28 cellular contexts compared by ENCODE assay signal in the genomic region with DNA sequence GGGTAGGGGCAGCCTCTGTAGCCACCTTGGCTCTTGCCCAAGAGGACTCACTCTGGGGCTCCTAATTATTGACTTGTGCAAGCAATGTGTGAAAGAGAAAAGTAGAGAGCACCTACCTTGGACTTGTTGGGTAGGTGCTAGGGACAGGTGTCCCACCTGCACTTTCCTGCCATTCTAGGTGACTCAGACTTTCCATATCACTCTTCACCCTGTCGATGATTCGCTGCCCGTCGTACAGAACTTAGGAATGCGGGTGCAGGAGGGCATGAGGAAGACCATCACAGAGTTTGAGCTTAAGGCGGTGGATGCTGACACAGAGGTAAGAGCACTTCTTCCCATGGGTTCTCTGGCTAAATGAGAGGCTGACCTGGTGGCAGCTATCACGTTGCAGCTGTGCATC.
"Had no signal": no experiment of that assay in that cellular context is flagged by ENCODE, and none has a peak within 500 bp of the region (broad histone marks: within the 10 kb centered on the region; RNA-seq: fewer than 3 reads in every experiment).

No MANE protein-coding gene starts in this region.

- H3K36me3 Mint-ChIP-seq: activated naive CD8-positive, alpha-beta T cell; T-cell had no signal

- DNase-seq: activated CD4-positive, alpha-beta memory T cell treated with anti-CD3 and anti-CD28 coated beads, Interleukin-2, amount 10 ng/mL, durations not matched to agents 7 days and 5 days; activated CD4-positive, alpha-beta T cell treated with anti-CD3 and anti-CD28 coated beads, Interleukin-2, amount 50 U/mL, for 1 hour; activated CD4-positive, CD25-positive, alpha-beta regulatory T cell; activated gamma-delta T cell; activated naive CD4-positive, alpha-beta T cell treated with anti-CD3 and anti-CD28 coated beads for 36 hours; activated T-cell treated with anti-CD3 and anti-CD28 coated beads for 4 hours; activated T-cell treated with anti-CD3 and anti-CD28 coated beads, Interleukin-2, amount 50 U/mL, for 48 hours; brain microvascular endothelial cell; cerebellar nuclear complex; Kasumi-1; KBM-7; NCI-H1048; NCI-H146; NCI-H187 treated with DMSO at 0.1 percent for 48 hours; NCI-H2081 treated with DMSO at 0.1 percent for 48 hours; NCI-H2171; NCI-H2227 treated with DMSO at 0.1 percent for 48 hours; NCI-H526; NCI-H774; SHP77 treated with DMSO at 0.1 percent for 48 hours; T-cell; T-helper 2 cell; T1000 had no signal

- H3K4me1 Mint-ChIP-seq: activated CD4-positive, alpha-beta memory T cell treated with anti-CD3 and anti-CD28 coated beads, Interleukin-2, amount 10 ng/mL, durations not matched to agents 7 days and 5 days; activated T-helper 17 cell treated with anti-CD3 and anti-CD28 coated beads, Interleukin-2, amount 50 U/mL, for 72 hours; T-cell had no signal

- H3K27ac Mint-ChIP-seq: activated CD4-positive, alpha-beta memory T cell treated with anti-CD3 and anti-CD28 coated beads, Interleukin-2, amount 10 ng/mL, durations not matched to agents 7 days and 5 days; activated naive CD4-positive, alpha-beta T cell treated with anti-CD3 and anti-CD28 coated beads for 36 hours; activated naive CD8-positive, alpha-beta T cell; activated T-helper 17 cell treated with anti-CD3 and anti-CD28 coated beads, Interleukin-2, amount 50 U/mL, for 72 hours; T-cell had no signal

- H3K27ac ChIP-seq: brain microvascular endothelial cell, VCaP had no signal

- H3K4me3 Mint-ChIP-seq: activated CD4-positive, alpha-beta memory T cell treated with anti-CD3 and anti-CD28 coated beads, Interleukin-2, amount 10 ng/mL, durations not matched to agents 7 days and 5 days; activated naive CD4-positive, alpha-beta T cell treated with anti-CD3 and anti-CD28 coated beads for 36 hours; activated naive CD8-positive, alpha-beta T cell; activated T-helper 17 cell treated with anti-CD3 and anti-CD28 coated beads, Interleukin-2, amount 50 U/mL, for 72 hours; T-cell had no signal

- H3K27me3 Mint-ChIP-seq: activated CD4-positive, alpha-beta memory T cell treated with anti-CD3 and anti-CD28 coated beads, Interleukin-2, amount 10 ng/mL, durations not matched to agents 7 days and 5 days; T-cell had no signal

- ATAC-seq: activated T-helper 17 cell treated with anti-CD3 and anti-CD28 coated beads, Interleukin-2, amount 50 U/mL, for 72 hours; T-cell had no signal

- H3K36me3 ChIP-seq: brain microvascular endothelial cell had no signal

- H3K9me3 Mint-ChIP-seq: activated CD4-positive, alpha-beta memory T cell treated with anti-CD3 and anti-CD28 coated beads, Interleukin-2, amount 10 ng/mL, durations not matched to agents 7 days and 5 days; activated naive CD4-positive, alpha-beta T cell treated with anti-CD3 and anti-CD28 coated beads for 36 hours; activated T-helper 17 cell treated with anti-CD3 and anti-CD28 coated beads, Interleukin-2, amount 50 U/mL, for 72 hours had no signal

- FAIRE-seq: RCC 7860, TTC549 had no signal

- H3K27me3 ChIP-seq: brain microvascular endothelial cell had no signal
